ENCODE assay signal across 9 cellular contexts in the genomic region with DNA sequence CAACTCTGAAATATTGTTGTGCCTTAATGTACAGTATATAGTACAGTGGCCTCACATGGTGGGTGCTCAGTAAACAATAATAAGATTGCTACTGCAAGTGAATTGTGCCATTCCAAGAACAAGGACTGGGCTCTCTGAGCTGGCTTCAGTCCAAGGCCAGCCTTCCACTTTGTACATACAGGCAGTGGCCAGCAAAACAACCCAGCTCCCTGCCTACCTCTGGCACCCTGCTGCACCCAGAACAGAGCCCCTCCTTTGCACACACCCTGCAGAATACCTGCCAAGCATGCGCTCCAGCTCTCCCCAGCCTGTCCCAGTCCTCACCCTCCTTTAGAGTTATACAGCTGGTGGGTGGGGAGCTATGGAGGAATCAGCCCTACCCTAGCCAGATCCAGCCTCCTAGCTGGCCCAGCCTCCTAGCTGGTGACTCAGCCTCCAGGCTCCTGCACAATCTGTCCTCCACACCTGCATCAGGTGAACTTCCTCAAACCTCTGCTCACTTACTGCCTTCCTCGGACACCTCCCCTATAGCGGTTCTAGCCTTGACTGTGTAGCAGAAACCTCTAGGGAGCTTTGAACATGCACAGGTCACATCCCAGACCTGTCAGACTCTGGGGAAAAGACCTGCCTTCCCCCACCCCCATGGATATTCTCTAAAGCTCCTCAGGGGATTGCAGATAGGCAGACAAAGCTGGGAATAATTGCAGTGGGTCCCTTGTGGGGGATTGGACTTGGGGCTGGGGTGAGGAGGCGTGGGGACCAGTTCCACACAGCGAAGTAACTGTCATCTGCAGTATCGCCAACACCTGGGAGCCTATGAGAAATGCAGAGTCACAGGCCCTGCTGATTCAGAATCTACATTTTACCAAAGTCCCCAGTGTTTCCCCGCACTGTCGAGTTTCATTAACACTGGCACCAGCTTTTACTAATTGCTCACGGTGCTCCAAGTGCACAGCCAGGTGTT. TPM values are rescaled to one million over a fixed set of nuclear protein-coding genes. Genes with fewer than 3 reads are reported as not detected.
DNase-seq lines count a peak whose midpoint lies in the region; ATAC-seq and TF ChIP-seq lines count a peak whose summit lies in the region.
"Had no signal": no experiment of that assay in that cellular context is flagged by ENCODE, and none has a peak within 500 bp of the region (broad histone marks: within the 10 kb centered on the region; RNA-seq: fewer than 3 reads in every experiment).

No MANE protein-coding gene starts in this region.

- H3K79me2 ChIP-seq in smooth muscle cell (ENCODE audit: low read depth): no peaks in the 10 kb centered on the region

- H3K27me3 Mint-ChIP-seq in activated T-cell treated with anti-CD3 and anti-CD28 coated beads, Interleukin-2, amount 50 U/mL, for 4 hours (ENCODE audit: low read depth): peaks cover 25% of the 10 kb centered on the region

- H3K4me3 ChIP-seq in smooth muscle cell: no peak overlapping the region
- H3K4me3 ChIP-seq in SJCRH30: no peak overlapping the region

- H3K4me1 ChIP-seq in smooth muscle cell (ENCODE audit: low read depth): peaks cover 3% of the 10 kb centered on the region
- no peaks in the 10 kb centered on the region for H3K4me1 ChIP-seq in SJCRH30

- CTCF ChIA-PET in RWPE1 (lab: Yijun Ruan, JAX): interaction anchor here (0.5 to 1.4 kb wide), 7 partner anchors 10 to 887 kb away, joined by 3 to 8 read pairs (median 3); a partner anchor contains a TSS

- H3K4me2 ChIP-seq in smooth muscle cell: peak overlapping the region; percentile 96

- H3K36me3 ChIP-seq in smooth muscle cell (ENCODE audit: low read depth) (no peaks in the 10 kb centered on the region), SJCRH30 (no peaks in the 10 kb centered on the region)

- 59% methylated on average over 9 of the region's 9 CpGs for WGBS in smooth muscle cell (ENCODE audit: low lambda C conversion rate)

- TF ChIP-seq CTCF in RWPE1 (conservative IDR thresholded peaks at IDR 0.05; ENCODE audit: low read depth) (no peak), smooth muscle cell (IDR thresholded peaks at IDR 0.05; ENCODE audit: borderline replicate concordance, insufficient read depth, poor library complexity, severe bottlenecking) (no peak)

- peak overlapping the region; percentile 76 for H3K4me3 Mint-ChIP-seq in activated T-cell treated with anti-CD3 and anti-CD28 coated beads, Interleukin-2, amount 50 U/mL, for 4 hours

- no peak for DNase-seq in activated T-cell treated with anti-CD3 and anti-CD28 coated beads, Interleukin-2, amount 50 U/mL, for 4 hours
- no peak for DNase-seq in activated T-cell treated with anti-CD3 and anti-CD28 coated beads, Interleukin-2, amount 50 U/mL, for 48 hours
- peak; percentile 86 for DNase-seq in RWPE1 (ENCODE audit: low spot score)
- DNase-seq in hippocampal formation (lab: John Stamatoyannopoulos, UW): peak; percentile 50 to 51
- no peak for DNase-seq in smooth muscle cell (lab: John Stamatoyannopoulos, UW; ENCODE audit: unreplicated experiment)
- DNase-seq in RKO (ENCODE audit: low spot score): no peak
- no peak for DNase-seq in SJCRH30

- no peaks in the 10 kb centered on the region for H3F3A ChIP-seq in smooth muscle cell (ENCODE audit: low read depth)

- peaks cover 4% of the 10 kb centered on the region for H3K36me3 Mint-ChIP-seq in activated T-cell treated with anti-CD3 and anti-CD28 coated beads, Interleukin-2, amount 50 U/mL, for 4 hours (ENCODE audit: insufficient read depth)

- H3K9me3 Mint-ChIP-seq in activated T-cell treated with anti-CD3 and anti-CD28 coated beads, Interleukin-2, amount 50 U/mL, for 4 hours: no peaks in the 10 kb centered on the region

- H3K27me3 ChIP-seq in smooth muscle cell (ENCODE audit: low read depth): peaks cover 48% of the 10 kb centered on the region
- H3K27me3 ChIP-seq in SJCRH30: no peaks in the 10 kb centered on the region

- peaks cover 34% of the 10 kb centered on the region for H3K4me1 Mint-ChIP-seq in activated T-cell treated with anti-CD3 and anti-CD28 coated beads, Interleukin-2, amount 50 U/mL, for 4 hours (ENCODE audit: low read depth)

- H3K9me3 ChIP-seq in smooth muscle cell (replicated peaks; ENCODE audit: low read depth) (no peaks in the 10 kb centered on the region), SJCRH30 (replicated peaks) (no peaks in the 10 kb centered on the region)

- no peaks in the 10 kb centered on the region for H4K20me1 ChIP-seq in smooth muscle cell (ENCODE audit: low read depth)

- H3K27ac ChIP-seq in RWPE1: peak overlapping the region; percentile 53
- H3K27ac ChIP-seq in smooth muscle cell (ENCODE audit: low read depth): no peak overlapping the region
- no peak overlapping the region for H3K27ac ChIP-seq in SJCRH30

- H2AFZ ChIP-seq in smooth muscle cell (ENCODE audit: low read depth): no peak overlapping the region

- POLR2A ChIA-PET in RWPE1 (lab: Yijun Ruan, JAX; ENCODE audit: low non-redundant PET): no interaction called here

- ATAC-seq in activated T-cell treated with anti-CD3 and anti-CD28 coated beads, Interleukin-2, amount 50 U/mL, for 4 hours: peak in 1 of 2 donors; percentile 4
- ATAC-seq in HG02973 (IDR thresholded peaks at IDR 0.05; ENCODE audit: unreplicated experiment): no peak

- H3K9ac ChIP-seq in smooth muscle cell (ENCODE audit: low read depth): no peak overlapping the region

RNA-seq across cellular contexts. Expression of a gene that starts 17.9 kb away (rescaled TPM):
- not detected for total RNA-seq in activated T-cell treated with anti-CD3 and anti-CD28 coated beads, Interleukin-2, amount 50 U/mL, for 4 hours
- total RNA-seq in smooth muscle cell: not detected in 2 replicates
- not detected in 2 replicates for polyA plus RNA-seq in smooth muscle cell
- 12.1 and 13.4 TPM in 2 replicates for total RNA-seq in SJCRH30 (2014; rRNA removed; shearing (Covaris generic))
- total RNA-seq: T-helper 1 cell treated with Interleukin-12 subunit alpha and Interleukin-12 subunit beta and Interleukin-4 antibody, amounts not matched to agents 30 ng/mL and 1 ng/mL, for 36 hours had no signal

RNA-seq across cellular contexts. Expression of a gene that starts 25.6 kb away (rescaled TPM):
- total RNA-seq in activated T-cell treated with anti-CD3 and anti-CD28 coated beads, Interleukin-2, amount 50 U/mL, for 4 hours: 10 to 100 TPM in 1 of 3 donors, 1 to 10 TPM in 2; 9.0 to 10.2 (median 9.4) TPM
- 14.3 and 15.1 TPM in 2 replicates for total RNA-seq in smooth muscle cell
- 3.6 and 5.6 TPM in 2 replicates for polyA plus RNA-seq in smooth muscle cell
- total RNA-seq in SJCRH30 (2014; rRNA removed; shearing (Covaris generic)): 13.2 and 14.0 TPM in 2 replicates

RNA-seq across cellular contexts. Expression of a gene that starts 57.9 kb away (rescaled TPM):
- total RNA-seq in activated T-cell treated with anti-CD3 and anti-CD28 coated beads, Interleukin-2, amount 50 U/mL, for 4 hours: under 1 TPM; 0.65 to 0.91 (median 0.87) TPM
- 4.3 and 10.4 TPM in 2 replicates for total RNA-seq in smooth muscle cell
- 7.7 and 8.7 TPM in 2 replicates for polyA plus RNA-seq in smooth muscle cell
- 4.5 and 5.2 TPM in 2 replicates for total RNA-seq in SJCRH30 (2014; rRNA removed; shearing (Covaris generic))

Comparison
In these comparisons a context has a peak if more than half of its experiments do, and no peak if none do; other contexts are left out.
1. DNase-seq: peak in RWPE1 (single experiment) and hippocampal formation (2 of 2); none in activated T-cell treated with anti-CD3 and anti-CD28 coated beads, Interleukin-2, amount 50 U/mL, for 4 hours (single experiment), activated T-cell treated with anti-CD3 and anti-CD28 coated beads, Interleukin-2, amount 50 U/mL, for 48 hours (0 of 2), smooth muscle cell (single experiment), RKO (single experiment) and SJCRH30 (0 of 2).
2. RNA of a gene that starts 17.9 kb away (total RNA-seq): 12.1 to 13.4 TPM in SJCRH30; not detected in activated T-cell treated with anti-CD3 and anti-CD28 coated beads, Interleukin-2, amount 50 U/mL, for 4 hours and not detected in smooth muscle cell; every median in the first group is over 10 times any median in the second.